1 cellular context compared by ENCODE assay signal in genomic region chr9:86720893-86721698, GRCh38.
TF ChIP-seq lines count a peak whose summit lies in the region.

No MANE protein-coding gene starts in this region.

TF ChIP-seq in WTC11, 78 proteins besides CTCF, POLR2A, EP300 and RAD21 (continued from another document):
- TF ChIP-seq STAT6 (CRISPR knock-in tag; conservative IDR thresholded peaks at IDR 0.05; ENCODE audit: low read depth), result no peak
- TF ChIP-seq ATF1 (CRISPR knock-in tag; IDR thresholded peaks at IDR 0.05), result no peak
- no peak for TF ChIP-seq ETV6 (CRISPR knock-in tag; IDR thresholded peaks at IDR 0.05)
- TF ChIP-seq TEAD1 (CRISPR knock-in tag; IDR thresholded peaks at IDR 0.05), result no peak
- TF ChIP-seq RORB (CRISPR knock-in tag; IDR thresholded peaks at IDR 0.05), result no peak
- no peak for TF ChIP-seq SMAD4 (CRISPR knock-in tag; IDR thresholded peaks at IDR 0.05)
- no peak for TF ChIP-seq ZNF423 (CRISPR knock-in tag; IDR thresholded peaks at IDR 0.05)
- no peak for TF ChIP-seq ZNF512 (CRISPR knock-in tag; IDR thresholded peaks at IDR 0.05; ENCODE audit: borderline replicate concordance)
- no peak for TF ChIP-seq ZNF281 (CRISPR knock-in tag; IDR thresholded peaks at IDR 0.05)
- TF ChIP-seq CREM (CRISPR knock-in tag; IDR thresholded peaks at IDR 0.05), result no peak
- no peak for TF ChIP-seq CDX4 (CRISPR knock-in tag; IDR thresholded peaks at IDR 0.05; ENCODE audit: borderline replicate concordance)
- no peak for TF ChIP-seq ZNF396 (CRISPR knock-in tag; IDR thresholded peaks at IDR 0.05; ENCODE audit: borderline replicate concordance)
- TF ChIP-seq KAT7 (CRISPR knock-in tag; IDR thresholded peaks at IDR 0.05; ENCODE audit: borderline replicate concordance), result no peak
- no peak for TF ChIP-seq ZNF317 (CRISPR knock-in tag; IDR thresholded peaks at IDR 0.05; ENCODE audit: borderline replicate concordance, low read depth)
- TF ChIP-seq E2F4 (CRISPR knock-in tag; IDR thresholded peaks at IDR 0.05; ENCODE audit: borderline replicate concordance, low read depth), result no peak
